ENCODE assay signal across 15 cellular contexts in the genomic region with DNA sequence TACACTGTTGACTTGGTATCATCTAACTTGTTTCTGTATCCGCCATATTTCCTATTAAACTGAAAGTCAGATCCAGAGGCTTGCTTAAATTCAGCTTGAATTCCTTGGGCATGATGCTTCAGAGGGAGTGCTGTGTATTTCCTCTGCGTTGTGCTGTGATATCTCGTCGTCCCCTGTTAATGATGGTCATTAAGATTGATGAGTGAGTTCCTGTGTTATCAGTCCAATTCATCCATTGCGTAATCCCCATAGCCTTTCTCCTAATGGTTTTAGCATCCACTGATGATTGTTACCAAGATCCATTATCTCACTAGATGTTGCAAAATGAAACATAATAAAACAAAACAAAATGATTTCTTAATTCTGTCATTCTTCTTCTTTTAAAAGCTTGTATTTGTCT.
DNase-seq lines count a peak whose midpoint lies in the region; ATAC-seq and TF ChIP-seq lines count a peak whose summit lies in the region.
"Had no signal": no experiment of that assay in that cellular context is flagged by ENCODE, and none has a peak within 500 bp of the region (broad histone marks: within the 10 kb centered on the region; RNA-seq: fewer than 3 reads in every experiment).

No MANE protein-coding gene starts in this region.

- no peak overlapping the region for H3K4me3 ChIP-seq in foreskin fibroblast (ENCODE audit: low read depth in 1 of 2, low read length in 2 of 2)
- H3K4me3 ChIP-seq: BLaER1 had no signal

- DNase-seq in NCI-H748 (lab: John Stamatoyannopoulos, UW; ENCODE audit: unreplicated experiment) (peak; percentile 61), NCI-H748 treated with DMSO at 0.1 percent for 48 hours (lab: John Stamatoyannopoulos, UW) (no peak), NCI-H146 treated with DMSO at 0.1 percent for 48 hours (lab: John Stamatoyannopoulos, UW; ENCODE audit: unreplicated experiment) (peak; percentile 1), amniotic epithelial cell (ENCODE audit: low read depth) (peak; percentile 62), NCI-H345 (lab: John Stamatoyannopoulos, UW) (no peak), foreskin fibroblast (no peak)
- DNase-seq: 8988T; AML-193; CD4-positive, CD25-positive, alpha-beta regulatory T cell; DMS53; GF-D8; GOT3; H9 had no signal

- no peak for TF ChIP-seq CTCF in foreskin fibroblast (IDR thresholded peaks at IDR 0.05; ENCODE audit: low read depth, low read length)

- no peak for ATAC-seq in HG03045 (IDR thresholded peaks at IDR 0.05; ENCODE audit: unreplicated experiment)

Comparison
In these comparisons a context has a peak if more than half of its experiments do, and no peak if none do; other contexts are left out.
1. DNase-seq: peak in NCI-H748 (single experiment), NCI-H146 treated with DMSO at 0.1 percent for 48 hours (single experiment) and amniotic epithelial cell (single experiment); none in NCI-H748 treated with DMSO at 0.1 percent for 48 hours (single experiment), NCI-H345 (single experiment) and foreskin fibroblast (0 of 2).